In genomic region chr11:87347860-87348259, GRCh38 we compare ENCODE assay signal across 20 cellular contexts.
DNase-seq lines count a peak whose midpoint lies in the region; ATAC-seq and TF ChIP-seq lines count a peak whose summit lies in the region.
"Had no signal": no experiment of that assay in that cellular context is flagged by ENCODE, and none has a peak within 500 bp of the region (broad histone marks: within the 10 kb centered on the region; RNA-seq: fewer than 3 reads in every experiment).

No MANE protein-coding gene starts in this region.

- no peaks in the 10 kb centered on the region for H3K36me3 ChIP-seq in cardiac muscle cell
- no peaks in the 10 kb centered on the region for H3K36me3 ChIP-seq in hepatocyte (replicated peaks; ENCODE audit: insufficient read depth, low read depth)
- no peaks in the 10 kb centered on the region for H3K36me3 ChIP-seq in mucosa of descending colon (ENCODE audit: low read depth)
- H3K36me3 ChIP-seq: BLaER1 had no signal

- no peaks in the 10 kb centered on the region for H3K9me2 ChIP-seq in hepatocyte (replicated peaks; ENCODE audit: insufficient read depth)

- no peaks in the 10 kb centered on the region for H3K9me3 ChIP-seq in cardiac muscle cell (ENCODE audit: low read depth)
- no peaks in the 10 kb centered on the region for H3K9me3 ChIP-seq in hepatocyte (ENCODE audit: low read depth)
- no peaks in the 10 kb centered on the region for H3K9me3 ChIP-seq in mucosa of descending colon
- H3K9me3 ChIP-seq: BLaER1 had no signal

- peak in 1 of 2 donors; percentile 32 for DNase-seq in cardiac muscle cell (ENCODE audit: low read depth in 1 of 2, low spot score in 1 of 2)
- no peak for DNase-seq in Right ventricle myocardium inferior (ENCODE audit: missing footprints)
- no peak for DNase-seq in hepatocyte (ENCODE audit: low spot score)
- peak in 1 of 3 donors; percentile 19 for DNase-seq in mucosa of descending colon
- DNase-seq in foreskin melanocyte = no peak
- no peak for DNase-seq in medulla oblongata (ENCODE audit: extremely low spot score)
- DNase-seq: CD4-positive, CD25-positive, alpha-beta regulatory T cell; CD8-positive, alpha-beta T cell; DMS 273 treated with DMSO at 0.1 percent for 48 hours; DMS79; EL; GDM1; H9 had no signal

- no peaks in the 10 kb centered on the region for H4K20me1 ChIP-seq in hepatocyte (ENCODE audit: insufficient read depth, poor library complexity, severe bottlenecking)
- H4K20me1 ChIP-seq: BLaER1 had no signal

- H3K4me3 ChIP-seq in cardiac muscle cell = no peak overlapping the region
- H3K4me3 ChIP-seq in hepatocyte = no peak overlapping the region
- no peak overlapping the region for H3K4me3 ChIP-seq in mucosa of descending colon
- H3K4me3 ChIP-seq: BLaER1, GM12878, GM23338 had no signal

- H3K27ac ChIP-seq in cardiac muscle cell (peak overlapping the region; percentile 81), hepatocyte (peak overlapping the region; percentile 51)
- H3K27ac ChIP-seq: 22Rv1, BLaER1, C4-2B had no signal

- ATAC-seq in Right ventricle myocardium inferior = no peak
- peak; percentile 66 for ATAC-seq in mucosa of descending colon
- ATAC-seq in HG03439 (IDR thresholded peaks at IDR 0.05; ENCODE audit: unreplicated experiment) = no peak
- ATAC-seq: CD8-positive, alpha-beta T cell; GM12878; GM23338; HCT116 had no signal

- intact Hi-C loops in Right ventricle myocardium inferior (cut with DNase I) (no loop called here), mucosa of descending colon (cut with DNase I, micrococcal nuclease) (no loop called here)

- H3K4me1 ChIP-seq in cardiac muscle cell (ENCODE audit: low read depth) (peaks cover 26% of the 10 kb centered on the region), hepatocyte (ENCODE audit: insufficient read depth) (peaks cover 6% of the 10 kb centered on the region), mucosa of descending colon (ENCODE audit: low read depth) (peaks cover 10% of the 10 kb centered on the region)

- no peaks in the 10 kb centered on the region for H3K79me2 ChIP-seq in hepatocyte

- no peak overlapping the region for H3K4me2 ChIP-seq in hepatocyte
- H3K4me2 ChIP-seq: BLaER1, GM23338 had no signal

- no peaks in the 10 kb centered on the region for H3K27me3 ChIP-seq in cardiac muscle cell
- H3K27me3 ChIP-seq in hepatocyte = no peaks in the 10 kb centered on the region
- H3K27me3 ChIP-seq: BLaER1 had no signal

- no peak for TF ChIP-seq CTCF in cardiac muscle cell (IDR thresholded peaks at IDR 0.05; ENCODE audit: low read depth, low read length)
- TF ChIP-seq CTCF in hepatocyte (IDR thresholded peaks at IDR 0.05; ENCODE audit: poor library complexity) = no peak
- no peak for TF ChIP-seq CTCF in mucosa of descending colon (IDR thresholded peaks at IDR 0.05)

- H2AFZ ChIP-seq in hepatocyte = no peak overlapping the region
- H2AFZ ChIP-seq: GM23338 had no signal
